Comparison of ENCODE assay signal across 9 cellular contexts in the genomic region with DNA sequence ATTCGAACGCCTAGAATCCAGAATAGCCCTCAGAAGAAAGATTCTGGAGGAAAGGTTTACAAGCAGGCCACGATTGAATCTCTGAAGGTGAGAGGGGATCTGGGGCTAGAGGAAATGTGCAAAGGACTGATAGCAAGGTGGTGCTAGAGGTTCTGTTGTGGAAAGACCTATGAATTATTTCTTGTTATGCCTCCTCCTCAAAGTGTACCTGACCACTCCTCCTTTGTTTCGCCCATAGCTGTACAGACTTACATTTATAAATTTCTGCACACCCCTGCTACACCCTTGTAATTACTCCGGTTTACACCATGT. TPM values are rescaled to one million over a fixed set of nuclear protein-coding genes. Genes with fewer than 3 reads are reported as not detected.
DNase-seq lines count a peak whose midpoint lies in the region; ATAC-seq, FAIRE-seq and TF ChIP-seq lines count a peak whose summit lies in the region.
"Had no signal": no experiment of that assay in that cellular context is flagged by ENCODE, and none has a peak within 500 bp of the region (broad histone marks: within the 10 kb centered on the region; RNA-seq: fewer than 3 reads in every experiment).

No MANE protein-coding gene starts in this region.

- peaks cover 5 to 28% (median 16%) of the 10 kb centered on the region in 3 donors for H3K36me3 Mint-ChIP-seq in CD8-positive, alpha-beta memory T cell
- H3K36me3 Mint-ChIP-seq in stimulated activated memory B cell treated with anti-CD40 and anti-IgM and Interleukin-4, amounts not matched to agents 10 μg/mL and 1 μg/mL and 100 μg/mL, for 72 hours = peaks cover 33% of the 10 kb centered on the region

- no peaks in the 10 kb centered on the region for H3K27me3 ChIP-seq in CD8-positive, alpha-beta memory T cell (ENCODE audit: insufficient read depth, low read length, poor library complexity, severe bottlenecking)
- H3K27me3 ChIP-seq in mucosa of stomach (ENCODE audit: control insufficient read depth, insufficient read depth, low read length) = no peaks in the 10 kb centered on the region

- POLR2A ChIA-PET in CD8-positive, alpha-beta memory T cell (lab: Charles Lee) = no interaction called here

- no peak overlapping the region for H3K27ac Mint-ChIP-seq in CD8-positive, alpha-beta memory T cell
- no peak overlapping the region for H3K27ac Mint-ChIP-seq in stimulated activated memory B cell treated with anti-CD40 and anti-IgM and Interleukin-4, amounts not matched to agents 10 μg/mL and 1 μg/mL and 100 μg/mL, for 72 hours

- no peak for ATAC-seq in stimulated activated memory B cell treated with anti-CD40 and anti-IgM and Interleukin-4, amounts not matched to agents 10 μg/mL and 1 μg/mL and 100 μg/mL, for 72 hours
- no peak for ATAC-seq in HG02588 (IDR thresholded peaks at IDR 0.05; ENCODE audit: unreplicated experiment)
- no peak for ATAC-seq in stimulated activated naive CD8-positive, alpha-beta T cell treated with anti-CD3 and anti-CD28 coated beads, Interleukin-15, Interleukin-2, amounts not matched to agents 100 U/mL and 50 U/mL, for 24 hours
- no peak for ATAC-seq in GM21576 (IDR thresholded peaks at IDR 0.05; ENCODE audit: unreplicated experiment)

- H3K9ac ChIP-seq in mucosa of stomach (ENCODE audit: low read length) = peak overlapping the region; percentile 85

- H3K9me3 ChIP-seq in CD8-positive, alpha-beta memory T cell (ENCODE audit: low read length) = no peaks in the 10 kb centered on the region
- H3K9me3 ChIP-seq in mucosa of stomach (ENCODE audit: control insufficient read depth, low read length) = no peaks in the 10 kb centered on the region

- peak; percentile 5 for TF ChIP-seq CTCF in astrocyte of the cerebellum (IDR thresholded peaks at IDR 0.05; ENCODE audit: low read depth, low read length, missing control alignments)

- peaks cover 34% of the 10 kb centered on the region for H3K4me1 ChIP-seq in CD8-positive, alpha-beta memory T cell (ENCODE audit: insufficient read depth, low read length)
- peaks cover 8% of the 10 kb centered on the region for H3K4me1 ChIP-seq in mucosa of stomach (ENCODE audit: control insufficient read depth, insufficient read depth, low read length)

- peaks cover 27 to 51% (median 47%) of the 10 kb centered on the region in 3 donors for H3K4me1 Mint-ChIP-seq in CD8-positive, alpha-beta memory T cell
- H3K4me1 Mint-ChIP-seq in stimulated activated memory B cell treated with anti-CD40 and anti-IgM and Interleukin-4, amounts not matched to agents 10 μg/mL and 1 μg/mL and 100 μg/mL, for 72 hours = peaks cover 36% of the 10 kb centered on the region

- no peak for FAIRE-seq in HTR-8/SVneo (lab: Jason Lieb, UNC)

- CTCF ChIA-PET in CD8-positive, alpha-beta memory T cell (lab: Charles Lee) = interaction anchor here (1.1 to 1.3 kb wide), 3 partner anchors 17 to 747 kb away, joined by 3 read pairs; partner anchors contain the start of genes TTC22 and TTC4

- H3K27me3 Mint-ChIP-seq in CD8-positive, alpha-beta memory T cell = no peaks in the 10 kb centered on the region
- no peaks in the 10 kb centered on the region for H3K27me3 Mint-ChIP-seq in stimulated activated memory B cell treated with anti-CD40 and anti-IgM and Interleukin-4, amounts not matched to agents 10 μg/mL and 1 μg/mL and 100 μg/mL, for 72 hours

- no peaks in the 10 kb centered on the region for H3K36me3 ChIP-seq in CD8-positive, alpha-beta memory T cell (ENCODE audit: insufficient read depth, low read length)
- H3K36me3 ChIP-seq in mucosa of stomach (ENCODE audit: control insufficient read depth, insufficient read depth, low read length) = no peaks in the 10 kb centered on the region

- H3K4me3 Mint-ChIP-seq in CD8-positive, alpha-beta memory T cell = no peak overlapping the region
- H3K4me3 Mint-ChIP-seq in stimulated activated memory B cell treated with anti-CD40 and anti-IgM and Interleukin-4, amounts not matched to agents 10 μg/mL and 1 μg/mL and 100 μg/mL, for 72 hours = no peak overlapping the region

- in situ Hi-C loops in astrocyte of the cerebellum (cut with HindIII; ENCODE audit: low sequenced_read_pairs) = no loop called here

- peak overlapping the region; percentile 93 for H3K27ac ChIP-seq in CD8-positive, alpha-beta memory T cell (ENCODE audit: low read depth, low read length)

- peak overlapping the region; percentile 93 for H3K4me3 ChIP-seq in CD8-positive, alpha-beta memory T cell (ENCODE audit: low read length)
- H3K4me3 ChIP-seq in astrocyte of the cerebellum (ENCODE audit: low read depth, low read length) = peak overlapping the region; percentile 67
- peak overlapping the region; percentile 96 for H3K4me3 ChIP-seq in mucosa of stomach (ENCODE audit: low read length)

- no peak for DNase-seq in CD8-positive, alpha-beta memory T cell
- DNase-seq in HTR-8/SVneo (ENCODE audit: insufficient read length, low spot score) = peak; percentile 3
- DNase-seq in astrocyte of the cerebellum (ENCODE audit: low read depth) = no peak
- no peak for DNase-seq in stimulated activated naive CD8-positive, alpha-beta T cell treated with anti-CD3 and anti-CD28 coated beads, Interleukin-15, Interleukin-2, amounts not matched to agents 100 U/mL and 50 U/mL, for 24 hours
- DNase-seq: NCI-H1694 had no signal

- H3K9me3 Mint-ChIP-seq in CD8-positive, alpha-beta memory T cell = no peaks in the 10 kb centered on the region
- no peaks in the 10 kb centered on the region for H3K9me3 Mint-ChIP-seq in stimulated activated memory B cell treated with anti-CD40 and anti-IgM and Interleukin-4, amounts not matched to agents 10 μg/mL and 1 μg/mL and 100 μg/mL, for 72 hours

RNA-seq across cellular contexts. Expression of gene TCEANC2, which starts 1.0 kb away (rescaled TPM):
- total RNA-seq in CD8-positive, alpha-beta memory T cell = 10 to 100 TPM; 10.9 to 11.4 TPM
- 6.1 TPM for polyA plus RNA-seq in CD8-positive, alpha-beta memory T cell

RNA-seq across cellular contexts. Expression of gene TMEM59, which starts 1.4 kb away (rescaled TPM):
- total RNA-seq in CD8-positive, alpha-beta memory T cell = 100 to 1,000 TPM; 140 to 149 TPM
- 580 TPM for polyA plus RNA-seq in CD8-positive, alpha-beta memory T cell

RNA-seq across cellular contexts. Expression of gene LDLRAD1, which starts 36.4 kb away (rescaled TPM):
- total RNA-seq in CD8-positive, alpha-beta memory T cell = not detected
- not detected for polyA plus RNA-seq in CD8-positive, alpha-beta memory T cell
